In genomic region chr1:74578101-74578500, GRCh38 we compare ENCODE assay signal across 34 cellular contexts.
"Had no signal": no experiment of that assay in that cellular context is flagged by ENCODE, and none has a peak within 500 bp of the region (broad histone marks: within the 10 kb centered on the region; RNA-seq: fewer than 3 reads in every experiment).

No MANE protein-coding gene starts in this region.

- H3K4me3 ChIP-seq: MG63 had no signal

- H3K36me3 ChIP-seq: MG63 had no signal

- H3K9me3 ChIP-seq: MG63 had no signal

- H3K27me3 ChIP-seq: MG63 had no signal

- DNase-seq: Karpas-422, Kasumi-1, MG63, MM.1S, MV-4-11, NCI-H1048, NCI-H1092, NCI-H1092 treated with DMSO at 0.1 percent for 48 hours, NCI-H1105, NCI-H1105 treated with DMSO at 0.1 percent for 48 hours, NCI-H1417, NCI-H1417 treated with DMSO at 0.1 percent for 48 hours, NCI-H1436, NCI-H1436 treated with DMSO at 0.1 percent for 48 hours, NCI-H146, NCI-H1694, NCI-H1694 treated with DMSO at 0.1 percent for 48 hours, NCI-H187, NCI-H187 treated with DMSO at 0.1 percent for 48 hours, NCI-H1930, NCI-H2029, NCI-H2029 treated with DMSO at 0.1 percent for 48 hours, NCI-H2081, NCI-H2081 treated with DMSO at 0.1 percent for 48 hours, NCI-H2107, NCI-H2171, NCI-H2171 treated with DMSO at 0.1 percent for 48 hours, NCI-H2227 treated with DMSO at 0.1 percent for 48 hours, NCI-H226, NCI-H345, NCI-H446, NCI-H446 treated with DMSO at 0.1 percent for 48 hours, NCI-H510A, NCI-H510A treated with DMSO at 0.1 percent for 48 hours had no signal
